ENCODE assay signal across 9 cellular contexts in the genomic region with DNA sequence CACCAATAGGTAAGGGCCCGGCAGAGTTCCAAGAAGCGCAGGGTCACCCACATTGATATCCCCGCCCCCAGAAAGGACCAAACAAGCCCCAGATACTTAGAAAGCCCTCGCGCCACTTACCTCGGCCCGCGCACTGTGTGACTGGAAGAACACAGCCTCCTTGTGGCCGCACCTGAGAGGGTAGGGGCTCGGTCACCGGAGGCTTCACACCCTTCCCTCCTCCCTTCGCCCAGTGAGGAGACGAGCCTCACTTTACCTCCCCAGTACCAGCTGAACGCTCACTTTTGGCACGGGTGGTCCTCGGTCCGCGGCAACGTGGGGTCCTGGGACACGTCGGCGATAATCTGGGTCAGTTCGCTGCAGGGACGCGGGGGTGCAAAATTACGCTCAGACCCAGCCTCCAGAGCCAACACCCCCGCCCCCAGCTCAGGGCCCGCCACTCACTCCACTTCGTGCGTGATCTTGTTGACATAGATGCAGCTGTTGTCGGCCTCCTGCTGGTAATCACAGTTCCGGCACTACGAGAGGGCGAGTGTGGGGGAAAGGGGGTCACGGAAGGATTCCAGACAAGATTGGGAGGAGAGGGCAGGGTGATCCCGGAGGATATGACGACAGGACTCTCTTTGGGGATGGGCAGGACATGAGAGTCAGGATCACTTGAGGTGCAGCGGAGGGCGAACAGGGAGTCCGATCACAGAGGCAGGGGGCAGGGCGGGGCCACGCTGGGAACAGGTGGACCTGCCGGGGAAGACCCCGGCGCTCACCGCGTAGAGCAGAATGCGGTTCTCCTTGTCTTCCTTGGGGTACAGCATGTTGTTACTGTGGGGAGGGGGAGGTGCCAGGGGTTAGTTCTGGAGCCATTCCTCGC. TPM values are rescaled to one million over a fixed set of nuclear protein-coding genes. Genes with fewer than 3 reads are reported as not detected.
DNase-seq lines count a peak whose midpoint lies in the region; ATAC-seq and TF ChIP-seq lines count a peak whose summit lies in the region.
"Had no signal": no experiment of that assay in that cellular context is flagged by ENCODE, and none has a peak within 500 bp of the region (broad histone marks: within the 10 kb centered on the region; RNA-seq: fewer than 3 reads in every experiment).

No MANE protein-coding gene starts in this region.

- DNase-seq in activated CD4-positive, alpha-beta T cell treated with anti-CD3 and anti-CD28 coated beads for 36 hours, result peak; percentile 53
- no peak for DNase-seq in activated CD4-positive, alpha-beta T cell treated with anti-CD3 and anti-CD28 coated beads for 1 hour
- DNase-seq in KBM-7 (peak; percentile 6), fibroblast of pulmonary artery (ENCODE audit: low read depth) (peak; percentile 29), osteocyte (ENCODE audit: extremely low spot score, unreplicated experiment) (no peak), HuH-7.5 (ENCODE audit: low spot score) (no peak), HEK293T (ENCODE audit: extremely low spot score) (no peak)
- peak; percentile 66 for DNase-seq in activated CD8-positive, alpha-beta memory T cell treated with anti-CD3 and anti-CD28 coated beads, Interleukin-2, amount 50 U/mL, for 48 hours

- H3K4me3 Mint-ChIP-seq in activated CD4-positive, alpha-beta T cell treated with anti-CD3 and anti-CD28 coated beads for 36 hours, result peak overlapping the region; percentile 98
- peak overlapping the region; percentile 89 for H3K4me3 Mint-ChIP-seq in osteocyte (ENCODE audit: unreplicated experiment)

- peak overlapping the region; percentile 93 for H3K27ac Mint-ChIP-seq in activated CD4-positive, alpha-beta T cell treated with anti-CD3 and anti-CD28 coated beads for 36 hours
- peak overlapping the region; percentile 97 for H3K27ac Mint-ChIP-seq in osteocyte (ENCODE audit: unreplicated experiment)

- in situ Hi-C loops in KBM-7 (cut with MboI; ENCODE audit: low pct_unique_long_range_greater_than_20kb, low sequenced_read_pairs), result no loop called here

- intact Hi-C loops in activated CD4-positive, alpha-beta T cell treated with anti-CD3 and anti-CD28 coated beads for 36 hours (cut with DNase I, micrococcal nuclease), result loop anchor here (2.0 to 10.0 kb wide), 3 partner anchors 373 to 737 kb away; partner anchors contain the start of genes KMT2B (in 1 of the 2) and ZNF345 (in 1 of the 2)

- no peaks in the 10 kb centered on the region for H3K27me3 Mint-ChIP-seq in activated CD4-positive, alpha-beta T cell treated with anti-CD3 and anti-CD28 coated beads for 36 hours
- no peaks in the 10 kb centered on the region for H3K27me3 Mint-ChIP-seq in osteocyte (ENCODE audit: unreplicated experiment)

- H3K9me3 Mint-ChIP-seq in activated CD4-positive, alpha-beta T cell treated with anti-CD3 and anti-CD28 coated beads for 36 hours (ENCODE audit: low read depth), result no peaks in the 10 kb centered on the region
- no peaks in the 10 kb centered on the region for H3K9me3 Mint-ChIP-seq in osteocyte (ENCODE audit: unreplicated experiment)

- TF ChIP-seq CTCF in fibroblast of pulmonary artery (IDR thresholded peaks at IDR 0.05; ENCODE audit: low read length, missing control alignments), result no peak
- TF ChIP-seq CTCF in osteocyte (IDR thresholded peaks at IDR 0.05), result no peak

- ATAC-seq in activated CD4-positive, alpha-beta T cell treated with anti-CD3 and anti-CD28 coated beads for 36 hours, result no peak

- peak overlapping the region; percentile 94 for H3K4me3 ChIP-seq in fibroblast of pulmonary artery (replicated peaks; ENCODE audit: low read depth, low read length)

- H3K36me3 Mint-ChIP-seq in activated CD4-positive, alpha-beta T cell treated with anti-CD3 and anti-CD28 coated beads for 36 hours (ENCODE audit: low read depth), result peaks cover 32% of the 10 kb centered on the region
- H3K36me3 Mint-ChIP-seq in osteocyte (ENCODE audit: unreplicated experiment), result peaks cover 14% of the 10 kb centered on the region

- H3K4me1 Mint-ChIP-seq in activated CD4-positive, alpha-beta T cell treated with anti-CD3 and anti-CD28 coated beads for 36 hours, result peaks cover 28% of the 10 kb centered on the region
- H3K4me1 Mint-ChIP-seq in osteocyte (ENCODE audit: unreplicated experiment), result peaks cover 20% of the 10 kb centered on the region

- POLR2A ChIA-PET in activated CD4-positive, alpha-beta T cell treated with anti-CD3 and anti-CD28 coated beads for 36 hours (lab: Charles Lee), result interaction anchor here (0.6 to 1.3 kb wide), 10 partner anchors 10 to 131 kb away, joined by 3 to 12 read pairs (median 4); partner anchors contain the start of genes ALKBH6, CAPNS1, THAP8 and ZNF146
- POLR2A ChIA-PET in HEK293T (lab: Yijun Ruan, JAX), result interaction anchor here (0.7 to 2.5 kb wide), 26 partner anchors 8 to 366 kb away, joined by 3 to 39 read pairs (median 4); partner anchors contain the start of genes ALKBH6, CAPNS1, LIN37 and THAP8

- CTCF ChIA-PET in activated CD4-positive, alpha-beta T cell treated with anti-CD3 and anti-CD28 coated beads for 36 hours (lab: Charles Lee), result interaction anchor here (0.6 to 1.4 kb wide), 6 partner anchors 14 to 54 kb away, joined by 3 to 8 read pairs (median 3); no protein-coding TSS in a partner anchor
- CTCF ChIA-PET in HEK293T (lab: Yijun Ruan, JAX), result interaction anchor here (0.6 kb wide), 1 partner anchor 14 kb away, joined by 3 read pairs; no protein-coding TSS in a partner anchor

TF ChIP-seq in HEK293T, 16 proteins besides CTCF, POLR2A, EP300 and RAD21:
- TF ChIP-seq HDGF (IDR thresholded peaks at IDR 0.05; ENCODE audit: borderline replicate concordance) (no peak), TARDBP (IDR thresholded peaks at IDR 0.05) (no peak), BHLHE40 (IDR thresholded peaks at IDR 0.05; ENCODE audit: borderline replicate concordance) (no peak), FOXM1 (IDR thresholded peaks at IDR 0.05; ENCODE audit: borderline replicate concordance) (no peak), CTBP1 (IDR thresholded peaks at IDR 0.05; ENCODE audit: borderline replicate concordance) (no peak), ELF4 (IDR thresholded peaks at IDR 0.05) (no peak), SP1 (IDR thresholded peaks at IDR 0.05) (no peak), NFRKB (IDR thresholded peaks at IDR 0.05) (no peak), FOXA1 (IDR thresholded peaks at IDR 0.05) (no peak), SUZ12 (IDR thresholded peaks at IDR 0.05) (no peak), ARNT (IDR thresholded peaks at IDR 0.05) (no peak), LEF1 (IDR thresholded peaks at IDR 0.05; ENCODE audit: borderline replicate concordance) (no peak), L3MBTL2 (conservative IDR thresholded peaks at IDR 0.05) (no peak), ZNF384 (IDR thresholded peaks at IDR 0.05) (no peak), FOXK2 (IDR thresholded peaks at IDR 0.05) (no peak)
- TF ChIP-seq, protein P1, sequence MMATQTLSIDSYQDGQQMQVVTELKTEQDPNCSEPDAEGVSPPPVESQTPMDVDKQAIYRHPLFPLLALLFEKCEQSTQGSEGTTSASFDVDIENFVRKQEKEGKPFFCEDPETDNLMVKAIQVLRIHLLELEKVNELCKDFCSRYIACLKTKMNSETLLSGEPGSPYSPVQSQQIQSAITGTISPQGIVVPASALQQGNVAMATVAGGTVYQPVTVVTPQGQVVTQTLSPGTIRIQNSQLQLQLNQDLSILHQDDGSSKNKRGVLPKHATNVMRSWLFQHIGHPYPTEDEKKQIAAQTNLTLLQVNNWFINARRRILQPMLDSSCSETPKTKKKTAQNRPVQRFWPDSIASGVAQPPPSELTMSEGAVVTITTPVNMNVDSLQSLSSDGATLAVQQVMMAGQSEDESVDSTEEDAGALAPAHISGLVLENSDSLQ (IDR thresholded peaks at IDR 0.05), result no peak

RNA-seq across cellular contexts. Expression of gene POLR2I, which starts 0.5 kb away (rescaled TPM):
- total RNA-seq in activated CD4-positive, alpha-beta T cell treated with anti-CD3 and anti-CD28 coated beads for 36 hours, result 10 to 100 TPM; 89.6 to 97.3 TPM
- 61.8 and 62.2 TPM in 2 replicates for total RNA-seq in osteocyte

RNA-seq across cellular contexts. Expression of gene TBCB, which starts 1.1 kb away (rescaled TPM):
- total RNA-seq in activated CD4-positive, alpha-beta T cell treated with anti-CD3 and anti-CD28 coated beads for 36 hours, result 100 to 1,000 TPM; 111 to 117 TPM
- total RNA-seq in osteocyte, result 172 and 177 TPM in 2 replicates

RNA-seq across cellular contexts. Expression of gene OVOL3, which starts 3.2 kb away (rescaled TPM):
- not detected for total RNA-seq in activated CD4-positive, alpha-beta T cell treated with anti-CD3 and anti-CD28 coated beads for 36 hours
- not detected in 2 replicates for total RNA-seq in osteocyte
- total RNA-seq: left cardiac atrium had no signal

RNA-seq across cellular contexts. Expression of gene CAPNS1, which starts 25.7 kb away (rescaled TPM):
- 100 to 1,000 TPM; 345 to 452 TPM for total RNA-seq in activated CD4-positive, alpha-beta T cell treated with anti-CD3 and anti-CD28 coated beads for 36 hours
- 789 and 808 TPM in 2 replicates for total RNA-seq in osteocyte

RNA-seq across cellular contexts. Expression of gene COX7A1, which starts 38.1 kb away (rescaled TPM):
- total RNA-seq in activated CD4-positive, alpha-beta T cell treated with anti-CD3 and anti-CD28 coated beads for 36 hours, result not detected
- not detected in 2 replicates for total RNA-seq in osteocyte

Comparison
In these comparisons a context has a peak if more than half of its experiments do, and no peak if none do; other contexts are left out.
1. DNase-seq: peak in activated CD4-positive, alpha-beta T cell treated with anti-CD3 and anti-CD28 coated beads for 36 hours (single experiment), KBM-7 (single experiment), activated CD8-positive, alpha-beta memory T cell treated with anti-CD3 and anti-CD28 coated beads, Interleukin-2, amount 50 U/mL, for 48 hours (single experiment) and fibroblast of pulmonary artery (single experiment); none in activated CD4-positive, alpha-beta T cell treated with anti-CD3 and anti-CD28 coated beads for 1 hour (single experiment), osteocyte (single experiment), HuH-7.5 (single experiment) and HEK293T (single experiment).